Comparison of ENCODE assay signal across 26 cellular contexts in the genomic region with DNA sequence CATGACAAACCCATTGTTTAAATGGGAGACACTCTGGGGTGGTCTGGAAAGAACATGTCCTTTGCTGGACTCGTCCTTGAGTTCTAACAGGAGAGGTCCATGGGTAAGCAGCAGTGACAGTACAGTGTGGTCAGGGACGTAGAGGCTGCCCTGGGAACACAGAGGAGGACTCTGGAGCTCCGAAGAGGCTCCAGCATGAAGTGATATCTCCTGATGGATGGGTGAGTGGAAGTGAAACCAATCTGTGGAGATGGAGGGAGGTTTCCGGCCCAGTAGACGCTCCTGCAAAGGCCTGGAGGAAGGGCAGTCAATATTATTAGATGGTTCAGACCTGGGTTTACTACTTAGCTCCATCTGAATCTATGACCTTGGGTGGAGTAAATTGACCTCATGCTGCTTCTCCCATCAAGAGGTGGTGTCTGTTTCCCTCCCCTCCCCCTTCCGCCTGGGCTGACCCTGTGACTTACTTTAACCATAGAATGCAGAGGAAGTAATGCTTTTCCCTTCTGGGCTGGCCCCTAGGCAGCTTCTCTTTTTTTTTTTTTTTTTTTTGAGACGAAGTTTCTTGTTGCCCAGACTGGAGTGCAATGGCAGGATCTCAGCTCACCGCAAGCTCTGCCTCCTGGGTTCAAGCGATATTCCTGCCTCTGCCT. TPM values are rescaled to one million over a fixed set of nuclear protein-coding genes. Genes with fewer than 3 reads are reported as not detected.
DNase-seq lines count a peak whose midpoint lies in the region; ATAC-seq and TF ChIP-seq lines count a peak whose summit lies in the region.
"Had no signal": no experiment of that assay in that cellular context is flagged by ENCODE, and none has a peak within 500 bp of the region (broad histone marks: within the 10 kb centered on the region; RNA-seq: fewer than 3 reads in every experiment).

No MANE protein-coding gene starts in this region.

- no peaks in the 10 kb centered on the region for H3K9me3 Mint-ChIP-seq in stimulated activated memory B cell treated with anti-CD40 and anti-IgM and Interleukin-4, amounts not matched to agents 10 μg/mL and 1 μg/mL and 100 μg/mL, for 72 hours
- H3K9me3 Mint-ChIP-seq in progenitor cell of endocrine pancreas (ENCODE audit: low read depth), result no peaks in the 10 kb centered on the region
- H3K9me3 Mint-ChIP-seq: activated CD8-positive, alpha-beta T cell treated with anti-CD3 and anti-CD28 coated beads for 36 hours; activated naive CD8-positive, alpha-beta T cell treated with anti-CD3 and anti-CD28 coated beads, Interleukin-2, amount 50 U/mL, for 24 hours; activated T-cell treated with anti-CD3 and anti-CD28 coated beads, Interleukin-2, amount 50 U/mL, for 72 hours; WTC11 had no signal

- H3K27ac ChIP-seq in heart left ventricle (peak overlapping the region in 1 of 12 donors; percentile 42), testis (no peak overlapping the region)
- H3K27ac ChIP-seq: C4-2B, pancreas, SK-N-MC had no signal

- WGBS in heart left ventricle, 4 donors, result 71 to 88% (median 84%) methylated on average over 8 to 9 of the region's 9 CpGs
- 86 to 87% methylated on average over 9 of the region's 9 CpGs for WGBS in testis, 2 donors

- H3K4me1 Mint-ChIP-seq in stimulated activated memory B cell treated with anti-CD40 and anti-IgM and Interleukin-4, amounts not matched to agents 10 μg/mL and 1 μg/mL and 100 μg/mL, for 72 hours, result peaks cover 25% of the 10 kb centered on the region
- H3K4me1 Mint-ChIP-seq in progenitor cell of endocrine pancreas (ENCODE audit: low read depth), result peaks cover 3% of the 10 kb centered on the region

- DNase-seq in NCI-H146 (lab: John Stamatoyannopoulos, UW) (peak; percentile 12), NCI-H146 treated with DMSO at 0.1 percent for 48 hours (lab: John Stamatoyannopoulos, UW; ENCODE audit: unreplicated experiment) (no peak), OCI-M1 (lab: John Stamatoyannopoulos, UW) (peak; percentile 57), heart left ventricle (peak in 2 of 5 donors; percentile 17 to 37), testis (no peak), NCI-H345 (lab: John Stamatoyannopoulos, UW) (no peak), progenitor cell of endocrine pancreas (ENCODE audit: low spot score, unreplicated experiment) (no peak)
- DNase-seq: 8988T; activated CD8-positive, alpha-beta T cell treated with anti-CD3 and anti-CD28 coated beads for 36 hours; activated naive CD8-positive, alpha-beta T cell treated with anti-CD3 and anti-CD28 coated beads, Interleukin-2, amount 50 U/mL, for 24 hours; activated T-cell treated with anti-CD3 and anti-CD28 coated beads, Interleukin-2, amount 50 U/mL, for 72 hours; effector CD8-positive, alpha-beta T cell; hippocampal formation; kidney; NCI-H1105 treated with DMSO at 0.1 percent for 48 hours; NCI-H2171 treated with DMSO at 0.1 percent for 48 hours; NK-92 treated with Interleukin-12 subunit alpha and Interleukin-12 subunit beta, amount 100 ng/mL, for 24 hours; pancreas had no signal

- H3K27me3 Mint-ChIP-seq in stimulated activated memory B cell treated with anti-CD40 and anti-IgM and Interleukin-4, amounts not matched to agents 10 μg/mL and 1 μg/mL and 100 μg/mL, for 72 hours, result peaks cover 23% of the 10 kb centered on the region
- peaks cover 63% of the 10 kb centered on the region for H3K27me3 Mint-ChIP-seq in progenitor cell of endocrine pancreas

- H3K4me1 ChIP-seq in heart left ventricle (peaks cover 0 to 28% (median 6%) of the 10 kb centered on the region in 12 donors), testis (peaks cover 3% of the 10 kb centered on the region)

- no peaks in the 10 kb centered on the region for H3K36me3 ChIP-seq in heart left ventricle
- H3K36me3 ChIP-seq in testis (ENCODE audit: low read depth, missing control alignments), result no peaks in the 10 kb centered on the region
- H3K36me3 ChIP-seq: pancreas, tibial nerve had no signal

- TF ChIP-seq CTCF in heart left ventricle (IDR thresholded peaks at IDR 0.05) (no peak), testis (IDR thresholded peaks at IDR 0.05) (no peak), progenitor cell of endocrine pancreas (IDR thresholded peaks at IDR 0.05; ENCODE audit: unreplicated experiment) (no peak)

- H3K27ac Mint-ChIP-seq in stimulated activated memory B cell treated with anti-CD40 and anti-IgM and Interleukin-4, amounts not matched to agents 10 μg/mL and 1 μg/mL and 100 μg/mL, for 72 hours, result no peak overlapping the region
- H3K27ac Mint-ChIP-seq in progenitor cell of endocrine pancreas, result no peak overlapping the region
- H3K27ac Mint-ChIP-seq: activated CD8-positive, alpha-beta T cell treated with anti-CD3 and anti-CD28 coated beads for 36 hours; activated naive CD8-positive, alpha-beta T cell treated with anti-CD3 and anti-CD28 coated beads, Interleukin-2, amount 50 U/mL, for 24 hours; activated T-cell treated with anti-CD3 and anti-CD28 coated beads, Interleukin-2, amount 50 U/mL, for 72 hours; WTC11 had no signal

- ATAC-seq in heart left ventricle, result peak in 3 of 4 donors; percentile 48 to 59 (median 53)
- ATAC-seq in stimulated activated memory B cell treated with anti-CD40 and anti-IgM and Interleukin-4, amounts not matched to agents 10 μg/mL and 1 μg/mL and 100 μg/mL, for 72 hours, result peak; percentile 47
- ATAC-seq: activated CD8-positive, alpha-beta T cell treated with anti-CD3 and anti-CD28 coated beads for 36 hours; activated naive CD8-positive, alpha-beta T cell treated with anti-CD3 and anti-CD28 coated beads, Interleukin-2, amount 50 U/mL, for 24 hours; activated T-cell treated with anti-CD3 and anti-CD28 coated beads, Interleukin-2, amount 50 U/mL, for 72 hours; mucosa of descending colon; WTC11 had no signal

- TF ChIP-seq POLR2A in heart left ventricle (IDR thresholded peaks at IDR 0.05) (no peak), testis (IDR thresholded peaks at IDR 0.05) (no peak)

- H3K9me3 ChIP-seq in heart left ventricle, result no peaks in the 10 kb centered on the region
- H3K9me3 ChIP-seq in testis, result no peaks in the 10 kb centered on the region
- H3K9me3 ChIP-seq: mucosa of descending colon, pancreas, tibial nerve had no signal

- H3K4me3 ChIP-seq in heart left ventricle (no peak overlapping the region), testis (no peak overlapping the region)
- H3K4me3 ChIP-seq: mucosa of descending colon, pancreas, SK-N-MC, smooth muscle cell, tibial nerve had no signal

- no peak overlapping the region for H3K4me3 Mint-ChIP-seq in stimulated activated memory B cell treated with anti-CD40 and anti-IgM and Interleukin-4, amounts not matched to agents 10 μg/mL and 1 μg/mL and 100 μg/mL, for 72 hours
- H3K4me3 Mint-ChIP-seq in progenitor cell of endocrine pancreas (ENCODE audit: low read depth), result no peak overlapping the region
- H3K4me3 Mint-ChIP-seq: activated CD8-positive, alpha-beta T cell treated with anti-CD3 and anti-CD28 coated beads for 36 hours; activated naive CD8-positive, alpha-beta T cell treated with anti-CD3 and anti-CD28 coated beads, Interleukin-2, amount 50 U/mL, for 24 hours; activated T-cell treated with anti-CD3 and anti-CD28 coated beads, Interleukin-2, amount 50 U/mL, for 72 hours; WTC11 had no signal

- H3K36me3 Mint-ChIP-seq in stimulated activated memory B cell treated with anti-CD40 and anti-IgM and Interleukin-4, amounts not matched to agents 10 μg/mL and 1 μg/mL and 100 μg/mL, for 72 hours, result no peaks in the 10 kb centered on the region
- no peaks in the 10 kb centered on the region for H3K36me3 Mint-ChIP-seq in progenitor cell of endocrine pancreas (ENCODE audit: insufficient read depth)
- H3K36me3 Mint-ChIP-seq: WTC11 had no signal

- H3K27me3 ChIP-seq in heart left ventricle (peaks cover 0 to 39% (median 15%) of the 10 kb centered on the region in 9 donors), testis (no peaks in the 10 kb centered on the region)
- H3K27me3 ChIP-seq: pancreas had no signal

- intact Hi-C loops in heart left ventricle (cut with DNase I), result no loop called here
- intact Hi-C loops in testis (cut with DNase I; ENCODE audit: low total_unique reads), result no loop called here

RNA-seq across cellular contexts. Expression of a gene that starts 2.3 kb away (rescaled TPM):
- total RNA-seq in heart left ventricle (1 to 10 TPM in 1 of 9 donors, under 1 TPM in 7, not detected in 1; 0.04 to 1.5 (median 0.21) TPM), testis (1 to 10 TPM; 3.1 to 5.1 TPM), progenitor cell of endocrine pancreas (0.78 and 0.86 TPM in 2 replicates)
- polyA plus RNA-seq in heart left ventricle (under 1 TPM; 0.10 to 0.15 TPM), testis (ENCODE audit: insufficient read depth, low read depth, low replicate concordance) (2.5 TPM)
- total RNA-seq: fibroblast of lung had no signal
- polyA plus RNA-seq: fibroblast of lung, smooth muscle cell had no signal

Comparison
In these comparisons a context has a peak if more than half of its experiments do, and no peak if none do; other contexts are left out.
1. DNase-seq: peak in NCI-H146 (single experiment) and OCI-M1 (single experiment); none in NCI-H146 treated with DMSO at 0.1 percent for 48 hours (single experiment), testis (single experiment), NCI-H345 (single experiment) and progenitor cell of endocrine pancreas (single experiment).